8 cellular contexts compared by ENCODE assay signal in genomic region chr9:97388721-97389238, GRCh38. TPM values are rescaled to one million over a fixed set of nuclear protein-coding genes. Genes with fewer than 3 reads are reported as not detected.
DNase-seq lines count a peak whose midpoint lies in the region; ATAC-seq and TF ChIP-seq lines count a peak whose summit lies in the region.

No MANE protein-coding gene starts in this region.

- peak overlapping the region; percentile 19 to 47 for H3K4me3 Mint-ChIP-seq in activated T-cell treated with anti-CD3 and anti-CD28 coated beads, Interleukin-2, amount 50 U/mL, for 72 hours

- no peak overlapping the region for H3K27ac ChIP-seq in lower lobe of right lung

- H3K9me3 Mint-ChIP-seq in activated T-cell treated with anti-CD3 and anti-CD28 coated beads, Interleukin-2, amount 50 U/mL, for 72 hours = no peaks in the 10 kb centered on the region

- peaks cover 34% of the 10 kb centered on the region for H3K4me1 Mint-ChIP-seq in activated T-cell treated with anti-CD3 and anti-CD28 coated beads, Interleukin-2, amount 50 U/mL, for 72 hours (ENCODE audit: low read depth)

- H3K27ac Mint-ChIP-seq in activated T-cell treated with anti-CD3 and anti-CD28 coated beads, Interleukin-2, amount 50 U/mL, for 72 hours = no peak overlapping the region

- no peaks in the 10 kb centered on the region for H3K9me3 ChIP-seq in lower lobe of right lung

- intact Hi-C loops in lower lobe of right lung (cut with DNase I) = no loop called here

- H3K36me3 ChIP-seq in lower lobe of right lung = no peaks in the 10 kb centered on the region

- H3K4me3 ChIP-seq in lower lobe of right lung = no peak overlapping the region

- H3K4me1 ChIP-seq in lower lobe of right lung = peaks cover 7% of the 10 kb centered on the region

- no peak for TF ChIP-seq CTCF in lower lobe of right lung (IDR thresholded peaks at IDR 0.05)

- H3K27me3 Mint-ChIP-seq in activated T-cell treated with anti-CD3 and anti-CD28 coated beads, Interleukin-2, amount 50 U/mL, for 72 hours (ENCODE audit: low read depth) = peaks cover 57% of the 10 kb centered on the region

- ATAC-seq in HG03139 (IDR thresholded peaks at IDR 0.05; ENCODE audit: unreplicated experiment) (peak; percentile 46), lower lobe of right lung (no peak), left lobe of liver (no peak)
- peak; percentile 80 to 81 for ATAC-seq in activated T-cell treated with anti-CD3 and anti-CD28 coated beads, Interleukin-2, amount 50 U/mL, for 72 hours (replicated peaks in 1 of 2)

- H3K36me3 Mint-ChIP-seq in activated T-cell treated with anti-CD3 and anti-CD28 coated beads, Interleukin-2, amount 50 U/mL, for 72 hours (ENCODE audit: insufficient read depth in 2 of 2) = no peaks in the 10 kb centered on the region

- DNase-seq in Daoy (ENCODE audit: low read depth) (peak; percentile 48), GM19240 (ENCODE audit: insufficient read length, low spot score) (peak; percentile 63), NCI-H2029 treated with DMSO at 0.1 percent for 48 hours (lab: John Stamatoyannopoulos, UW) (no peak), midbrain (lab: John Stamatoyannopoulos, UW) (no peak), lower lobe of right lung (no peak), left lobe of liver (ENCODE audit: low spot score) (no peak)
- DNase-seq in activated T-cell treated with anti-CD3 and anti-CD28 coated beads, Interleukin-2, amount 50 U/mL, for 72 hours = peak; percentile 66 to 75

- H3K27me3 ChIP-seq in lower lobe of right lung (ENCODE audit: low read depth) = peaks cover 12% of the 10 kb centered on the region

RNA-seq across cellular contexts. Expression of gene TDRD7, which starts 23.1 kb away (rescaled TPM):
- 9.9 and 12.8 TPM in 2 replicates for total RNA-seq in Daoy (2014; rRNA removed; shearing (Covaris generic))
- 10 to 100 TPM in 1 of 2 donors, 1 to 10 TPM in 1; 6.7 to 10.1 TPM for total RNA-seq in activated T-cell treated with anti-CD3 and anti-CD28 coated beads, Interleukin-2, amount 50 U/mL, for 72 hours
- total RNA-seq in lower lobe of right lung (22.2 TPM), left lobe of liver (4.1 TPM)

Comparison
In these comparisons a context has a peak if more than half of its experiments do, and no peak if none do; other contexts are left out.
1. DNase-seq: peak in Daoy (single experiment), GM19240 (single experiment) and activated T-cell treated with anti-CD3 and anti-CD28 coated beads, Interleukin-2, amount 50 U/mL, for 72 hours (2 of 2); none in NCI-H2029 treated with DMSO at 0.1 percent for 48 hours (single experiment), midbrain (single experiment), lower lobe of right lung (single experiment) and left lobe of liver (single experiment).
2. ATAC-seq: peak in HG03139 (single experiment) and activated T-cell treated with anti-CD3 and anti-CD28 coated beads, Interleukin-2, amount 50 U/mL, for 72 hours (2 of 2); none in lower lobe of right lung (0 of 2) and left lobe of liver (single experiment).